In genomic region chr1:217027403-217028080, GRCh38 we compare ENCODE assay signal across 13 cellular contexts.
DNase-seq lines count a peak whose midpoint lies in the region; ATAC-seq and TF ChIP-seq lines count a peak whose summit lies in the region.
"Had no signal": no experiment of that assay in that cellular context is flagged by ENCODE, and none has a peak within 500 bp of the region (broad histone marks: within the 10 kb centered on the region; RNA-seq: fewer than 3 reads in every experiment).

No MANE protein-coding gene starts in this region.

- peaks cover 8% of the 10 kb centered on the region for H3K4me1 ChIP-seq in prostate gland (replicated peaks)

- no peak for DNase-seq in left cardiac atrium
- no peak for DNase-seq in omental fat pad (ENCODE audit: low spot score)
- DNase-seq in prostate gland (ENCODE audit: low spot score) = no peak
- no peak for DNase-seq in sciatic nerve (ENCODE audit: low spot score)
- DNase-seq: activated T-cell treated with anti-CD3 and anti-CD28 coated beads, Interleukin-2, amount 50 U/mL, for 72 hours; stimulated activated CD4-positive, alpha-beta T cell treated with anti-CD3 and anti-CD28 coated beads, Interleukin-12 subunit alpha, Interleukin-12 subunit beta, amount 100 ng/mL, for 4 hours had no signal

- TF ChIP-seq CTCF in nephron (IDR thresholded peaks at IDR 0.05; ENCODE audit: unreplicated experiment in 3 of 3) (no peak), omental fat pad (IDR thresholded peaks at IDR 0.05) (no peak), prostate gland (IDR thresholded peaks at IDR 0.05) (no peak)

- peak overlapping the region; percentile 89 to 97 (median 90) for H3K27ac Mint-ChIP-seq in nephron
- H3K27ac Mint-ChIP-seq: activated T-cell treated with anti-CD3 and anti-CD28 coated beads, Interleukin-2, amount 50 U/mL, for 72 hours; mesothelial cell of epicardium; T-helper 1 cell treated with Interleukin-12 subunit alpha and Interleukin-12 subunit beta and Interleukin-4 antibody, amounts not matched to agents 30 μg/mL and 1 μg/mL, for 36 hours had no signal

- H3K9me3 Mint-ChIP-seq in nephron = no peaks in the 10 kb centered on the region
- H3K9me3 Mint-ChIP-seq: mesothelial cell of epicardium had no signal

- intact Hi-C loops in left cardiac atrium (cut with DNase I) = no loop called here
- intact Hi-C loops in prostate gland (cut with DNase I) = no loop called here
- intact Hi-C loops in sciatic nerve (cut with DNase I) = no loop called here

- H3K4me1 Mint-ChIP-seq in nephron = peaks cover 22% of the 10 kb centered on the region

- 77% methylated on average over 4 of the region's 4 CpGs for WGBS in prostate gland

- H3K36me3 Mint-ChIP-seq in nephron (ENCODE audit: low read depth) = no peaks in the 10 kb centered on the region
- H3K36me3 Mint-ChIP-seq: mesothelial cell of epicardium had no signal

- no peaks in the 10 kb centered on the region for H3K27me3 ChIP-seq in prostate gland (replicated peaks; ENCODE audit: insufficient read depth)
- H3K27me3 ChIP-seq: gastroesophageal sphincter had no signal

- H3K4me3 Mint-ChIP-seq in nephron = no peak overlapping the region
- H3K4me3 Mint-ChIP-seq: activated T-cell treated with anti-CD3 and anti-CD28 coated beads, Interleukin-2, amount 50 U/mL, for 72 hours; mesothelial cell of epicardium; T-helper 1 cell treated with Interleukin-12 subunit alpha and Interleukin-12 subunit beta and Interleukin-4 antibody, amounts not matched to agents 30 μg/mL and 1 μg/mL, for 36 hours had no signal

- no peaks in the 10 kb centered on the region for H3K27me3 Mint-ChIP-seq in nephron (ENCODE audit: low read depth)

- no peak overlapping the region for H3K4me3 ChIP-seq in prostate gland
- H3K4me3 ChIP-seq: gastroesophageal sphincter had no signal

- no peaks in the 10 kb centered on the region for H3K36me3 ChIP-seq in prostate gland
- H3K36me3 ChIP-seq: gastroesophageal sphincter had no signal

- no peak for TF ChIP-seq POLR2A in prostate gland (IDR thresholded peaks at IDR 0.05)

- no peaks in the 10 kb centered on the region for H3K9me3 ChIP-seq in prostate gland
- H3K9me3 ChIP-seq: gastroesophageal sphincter had no signal

- no peak overlapping the region for H3K27ac ChIP-seq in prostate gland
- H3K27ac ChIP-seq: gastroesophageal sphincter had no signal

- peak; percentile 88 for ATAC-seq in GM19025 (IDR thresholded peaks at IDR 0.05; ENCODE audit: low read depth, unreplicated experiment)
- peak; percentile 94 for ATAC-seq in HG02642 (IDR thresholded peaks at IDR 0.05; ENCODE audit: poor library complexity, unreplicated experiment)
- ATAC-seq in HG03469 (IDR thresholded peaks at IDR 0.05; ENCODE audit: unreplicated experiment) = peak; percentile 98
- no peak for ATAC-seq in left cardiac atrium
- ATAC-seq in omental fat pad (ENCODE audit: low FRiP score) = no peak
- no peak for ATAC-seq in sciatic nerve
- ATAC-seq: activated T-cell treated with anti-CD3 and anti-CD28 coated beads, Interleukin-2, amount 50 U/mL, for 72 hours; gastroesophageal sphincter had no signal

Comparison
In these comparisons a context has a peak if more than half of its experiments do, and no peak if none do; other contexts are left out.
1. ATAC-seq: peak in GM19025 (single experiment), HG02642 (single experiment) and HG03469 (single experiment); none in left cardiac atrium (0 of 2), omental fat pad (single experiment) and sciatic nerve (single experiment).